Comparison of ENCODE assay signal across 20 cellular contexts in the genomic region with DNA sequence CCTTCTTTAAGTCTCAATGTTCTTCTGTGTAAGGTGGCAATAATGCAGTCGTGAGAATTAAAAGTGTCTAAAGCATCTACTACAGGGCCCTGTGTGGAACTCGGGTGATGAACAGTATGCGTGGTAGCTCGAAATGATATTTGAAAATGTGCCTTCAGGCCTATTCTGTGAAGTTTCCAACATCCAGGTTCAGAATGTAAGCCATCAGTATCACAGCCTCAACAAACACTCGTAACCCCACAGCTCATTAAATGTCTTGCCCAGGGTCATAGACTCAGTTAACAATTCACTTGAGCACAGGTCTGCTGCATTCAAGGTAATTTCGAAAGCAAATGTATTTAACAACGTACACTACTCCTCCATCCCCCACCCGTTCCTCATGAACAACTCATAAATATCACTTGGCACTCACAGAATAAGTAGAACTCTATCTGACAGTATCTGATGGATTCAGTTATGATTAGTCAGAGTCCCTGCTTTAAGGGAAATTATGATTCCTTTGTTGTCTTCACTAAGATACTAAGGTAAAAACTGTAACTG.
"Had no signal": no experiment of that assay in that cellular context is flagged by ENCODE, and none has a peak within 500 bp of the region (broad histone marks: within the 10 kb centered on the region; RNA-seq: fewer than 3 reads in every experiment).

No MANE protein-coding gene starts in this region.

- H3K27ac ChIP-seq: esophagus muscularis mucosa, heart right ventricle, neural progenitor cell, psoas muscle, stomach had no signal

- H3K27me3 ChIP-seq: esophagus muscularis mucosa, neural progenitor cell, stomach had no signal

- H3K4me2 ChIP-seq: neural progenitor cell, smooth muscle cell had no signal

- H3K4me3 ChIP-seq: esophagus muscularis mucosa, heart right ventricle, mucosa of descending colon, neural progenitor cell, psoas muscle, smooth muscle cell, stomach had no signal

- H3K9me3 ChIP-seq: esophagus muscularis mucosa, heart right ventricle, mucosa of descending colon, psoas muscle, stomach had no signal

- ATAC-seq: activated CD8-positive, alpha-beta memory T cell treated with anti-CD3 and anti-CD28 coated beads, Interleukin-2, amount 10 ng/mL, durations not matched to agents 7 days and 5 days; heart right ventricle; mucosa of descending colon; psoas muscle; sciatic nerve; stimulated activated effector memory CD8-positive, alpha-beta T cell treated with anti-CD3 and anti-CD28 coated beads, Interleukin-12 subunit alpha, Interleukin-12 subunit beta, amount 100 ng/mL, for 72 hours had no signal

- H3K9ac ChIP-seq: neural progenitor cell had no signal

- H3K4me1 ChIP-seq: neural progenitor cell, psoas muscle, stomach had no signal

- H3K36me3 ChIP-seq: esophagus muscularis mucosa, heart right ventricle, neural progenitor cell, stomach had no signal

- DNase-seq: activated CD4-positive, alpha-beta memory T cell treated with anti-CD3 and anti-CD28 coated beads, Interleukin-2, amount 10 ng/mL, durations not matched to agents 7 days and 5 days; activated CD4-positive, alpha-beta T cell treated with anti-CD3 and anti-CD28 coated beads for 48 hours; activated CD4-positive, CD25-positive, alpha-beta regulatory T cell; activated CD8-positive, alpha-beta memory T cell treated with anti-CD3 and anti-CD28 coated beads, Interleukin-2, amount 10 ng/mL, durations not matched to agents 7 days and 5 days; activated naive CD8-positive, alpha-beta T cell treated with anti-CD3 and anti-CD28 coated beads for 36 hours; amniotic stem cell; effector CD8-positive, alpha-beta T cell; heart right ventricle; kidney glomerular epithelial cell; mesenchymal stem cell; mucosa of descending colon; naive B cell; psoas muscle; stimulated activated CD4-positive, alpha-beta T cell treated with anti-CD3 and anti-CD28 coated beads, Interleukin-4, amount 100 ng/mL, for 1 hour; stomach had no signal

- H2AFZ ChIP-seq: neural progenitor cell had no signal
